In genomic region chr3:9902372-9903237, GRCh38 we compare ENCODE assay signal across 1 cellular context.
TF ChIP-seq lines count a peak whose summit lies in the region.

TSS of gene IL17RE (plus strand) at chr3:9902848. CDS start at chr3:9902933, 85 bp downstream.

TF ChIP-seq in H1, 55 proteins besides CTCF, POLR2A, EP300 and RAD21 (continued from another document):
- peak; percentile 57 for TF ChIP-seq ASH2L (IDR thresholded peaks at IDR 0.05; ENCODE audit: low read length)
